21 cellular contexts compared by ENCODE assay signal in the genomic region with DNA sequence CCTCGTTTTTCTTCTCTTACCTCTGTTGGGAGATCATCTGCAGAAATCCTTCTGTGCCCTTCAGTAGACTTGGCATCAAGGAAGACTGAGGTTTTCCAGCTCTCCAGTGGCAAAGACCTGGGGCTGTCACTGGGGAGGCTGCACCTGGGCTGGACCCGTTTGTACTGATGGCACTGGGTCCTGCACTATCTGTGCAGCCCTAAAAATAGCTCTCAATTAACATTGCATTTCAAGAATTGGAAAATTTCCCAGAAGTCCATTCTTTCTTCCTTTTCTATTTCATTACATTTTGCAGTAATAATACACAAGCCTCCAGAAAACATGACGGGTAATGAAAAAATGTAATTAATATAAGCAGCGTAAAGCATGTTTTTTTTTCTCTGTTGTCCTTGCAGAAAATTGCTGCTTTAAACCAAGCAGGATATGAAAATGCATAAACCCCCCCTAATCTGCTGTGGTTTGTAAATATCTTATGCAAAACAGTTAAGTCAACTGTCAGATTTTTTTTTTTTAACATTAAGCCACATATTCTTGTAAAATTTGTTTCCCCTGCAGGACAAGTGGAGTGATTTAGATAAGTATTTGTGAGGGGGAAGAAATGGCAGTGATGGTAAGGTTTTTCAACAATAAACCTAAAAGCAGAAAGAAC.
DNase-seq lines count a peak whose midpoint lies in the region; ATAC-seq and TF ChIP-seq lines count a peak whose summit lies in the region.
"Had no signal": no experiment of that assay in that cellular context is flagged by ENCODE, and none has a peak within 500 bp of the region (broad histone marks: within the 10 kb centered on the region; RNA-seq: fewer than 3 reads in every experiment).

No MANE protein-coding gene starts in this region.

- DNase-seq in G401 (ENCODE audit: low spot score) (peak; percentile 11), NCI-H446 treated with DMSO at 0.1 percent for 48 hours (lab: John Stamatoyannopoulos, UW) (peak; percentile 24), cerebellar cortex (ENCODE audit: low spot score) (peak; percentile 6), HFFc6 (no peak)
- no peak for DNase-seq in stimulated activated effector memory CD8-positive, alpha-beta T cell treated with anti-CD3 and anti-CD28 coated beads, Interleukin-12 subunit alpha, Interleukin-12 subunit beta, amount 100 ng/mL, for 72 hours (ENCODE audit: low spot score in 2 of 2)
- DNase-seq in activated CD4-positive, CD25-positive, alpha-beta regulatory T cell treated with anti-CD3 and anti-CD28 coated beads, Interleukin-2, amount 50 U/mL, for 72 hours: no peak
- DNase-seq: activated B cell treated with CpG ODN at 0.5 μM for 24 hours; activated CD4-positive, alpha-beta memory T cell treated with anti-CD3 and anti-CD28 coated beads, Interleukin-2, amount 10 ng/mL, durations not matched to agents 7 days and 5 days; activated effector memory CD4-positive, alpha-beta T cell treated with anti-CD3 and anti-CD28 coated beads, Interleukin-2, amount 50 U/mL, for 16 hours; CD4-positive, CD25-positive, alpha-beta regulatory T cell; DMS 273 treated with DMSO at 0.1 percent for 48 hours; immature natural killer cell; naive thymus-derived CD4-positive, alpha-beta T cell; NCI-H1694 treated with DMSO at 0.1 percent for 48 hours; occipital lobe; SHP77; stimulated activated CD8-positive, alpha-beta memory T cell treated with anti-CD3 and anti-CD28 coated beads, Interleukin-4, amount 100 ng/mL, for 48 hours; transverse colon had no signal

- no peak for TF ChIP-seq CTCF in HFFc6 (IDR thresholded peaks at IDR 0.05)

- H3K36me3 Mint-ChIP-seq in stimulated activated effector memory CD8-positive, alpha-beta T cell treated with anti-CD3 and anti-CD28 coated beads, Interleukin-12 subunit alpha, Interleukin-12 subunit beta, amount 100 ng/mL, for 72 hours: no peaks in the 10 kb centered on the region
- H3K36me3 Mint-ChIP-seq in HFFc6 (ENCODE audit: low read depth): no peaks in the 10 kb centered on the region
- H3K36me3 Mint-ChIP-seq: CD4-positive, CD25-positive, alpha-beta regulatory T cell; naive thymus-derived CD4-positive, alpha-beta T cell had no signal

- H3K27me3 Mint-ChIP-seq in HFFc6 (ENCODE audit: insufficient read depth): peaks cover 2% of the 10 kb centered on the region; the same call in 1 of the 2 replicates
- H3K27me3 Mint-ChIP-seq: activated B cell treated with CpG ODN at 0.5 μM for 24 hours had no signal

- H3K4me1 Mint-ChIP-seq in stimulated activated effector memory CD8-positive, alpha-beta T cell treated with anti-CD3 and anti-CD28 coated beads, Interleukin-12 subunit alpha, Interleukin-12 subunit beta, amount 100 ng/mL, for 72 hours: no peaks in the 10 kb centered on the region
- H3K4me1 Mint-ChIP-seq in HFFc6 (ENCODE audit: low read depth): peaks cover 25% of the 10 kb centered on the region
- H3K4me1 Mint-ChIP-seq: CD4-positive, CD25-positive, alpha-beta regulatory T cell; immature natural killer cell; naive thymus-derived CD4-positive, alpha-beta T cell had no signal

- H3K9me3 Mint-ChIP-seq in stimulated activated effector memory CD8-positive, alpha-beta T cell treated with anti-CD3 and anti-CD28 coated beads, Interleukin-12 subunit alpha, Interleukin-12 subunit beta, amount 100 ng/mL, for 72 hours: no peaks in the 10 kb centered on the region
- no peaks in the 10 kb centered on the region for H3K9me3 Mint-ChIP-seq in HFFc6
- H3K9me3 Mint-ChIP-seq: activated B cell treated with CpG ODN at 0.5 μM for 24 hours; activated CD4-positive, alpha-beta memory T cell treated with anti-CD3 and anti-CD28 coated beads, Interleukin-2, amount 10 ng/mL, durations not matched to agents 7 days and 5 days; immature natural killer cell had no signal

- no peak overlapping the region for H3K4me3 Mint-ChIP-seq in stimulated activated effector memory CD8-positive, alpha-beta T cell treated with anti-CD3 and anti-CD28 coated beads, Interleukin-12 subunit alpha, Interleukin-12 subunit beta, amount 100 ng/mL, for 72 hours
- H3K4me3 Mint-ChIP-seq in HFFc6: no peak overlapping the region
- H3K4me3 Mint-ChIP-seq: activated B cell treated with CpG ODN at 0.5 μM for 24 hours; activated CD4-positive, alpha-beta memory T cell treated with anti-CD3 and anti-CD28 coated beads, Interleukin-2, amount 10 ng/mL, durations not matched to agents 7 days and 5 days; CD4-positive, CD25-positive, alpha-beta regulatory T cell; immature natural killer cell; naive thymus-derived CD4-positive, alpha-beta T cell had no signal

- ATAC-seq in GM19351 (IDR thresholded peaks at IDR 0.05; ENCODE audit: unreplicated experiment): peak; percentile 63
- ATAC-seq in stimulated activated effector memory CD8-positive, alpha-beta T cell treated with anti-CD3 and anti-CD28 coated beads, Interleukin-12 subunit alpha, Interleukin-12 subunit beta, amount 100 ng/mL, for 72 hours: no peak
- ATAC-seq in GM19324 (IDR thresholded peaks at IDR 0.05; ENCODE audit: low FRiP score, unreplicated experiment): no peak
- ATAC-seq: left lobe of liver; naive thymus-derived CD4-positive, alpha-beta T cell had no signal

- in situ Hi-C loops in G401 (cut with HindIII; ENCODE audit: low sequenced_read_pairs): no loop called here

- H3K27ac Mint-ChIP-seq in stimulated activated effector memory CD8-positive, alpha-beta T cell treated with anti-CD3 and anti-CD28 coated beads, Interleukin-12 subunit alpha, Interleukin-12 subunit beta, amount 100 ng/mL, for 72 hours: no peak overlapping the region
- H3K27ac Mint-ChIP-seq in HFFc6: no peak overlapping the region
- H3K27ac Mint-ChIP-seq: activated B cell treated with CpG ODN at 0.5 μM for 24 hours; activated CD4-positive, alpha-beta memory T cell treated with anti-CD3 and anti-CD28 coated beads, Interleukin-2, amount 10 ng/mL, durations not matched to agents 7 days and 5 days; CD4-positive, CD25-positive, alpha-beta regulatory T cell; naive thymus-derived CD4-positive, alpha-beta T cell had no signal

Comparison
In these comparisons a context has a peak if more than half of its experiments do, and no peak if none do; other contexts are left out.
1. DNase-seq: peak in G401 (single experiment), NCI-H446 treated with DMSO at 0.1 percent for 48 hours (single experiment) and cerebellar cortex (single experiment); none in stimulated activated effector memory CD8-positive, alpha-beta T cell treated with anti-CD3 and anti-CD28 coated beads, Interleukin-12 subunit alpha, Interleukin-12 subunit beta, amount 100 ng/mL, for 72 hours (0 of 2), HFFc6 (single experiment) and activated CD4-positive, CD25-positive, alpha-beta regulatory T cell treated with anti-CD3 and anti-CD28 coated beads, Interleukin-2, amount 50 U/mL, for 72 hours (single experiment).